11 cellular contexts compared by ENCODE assay signal in genomic region chr5:111472579-111472978, GRCh38.
A peak's percentile ranks its signal among the peaks of the same experiment; 100 is the strongest.
DNase-seq lines count a peak whose midpoint lies in the region; ATAC-seq, FAIRE-seq and TF ChIP-seq lines count a peak whose summit lies in the region.
"Had no signal": no experiment of that assay in that cellular context is flagged by ENCODE, and none has a peak within 500 bp of the region (broad histone marks: within the 10 kb centered on the region; RNA-seq: fewer than 3 reads in every experiment).

No MANE protein-coding gene starts in this region.

- ATAC-seq in GM21381 (IDR thresholded peaks at IDR 0.05; ENCODE audit: unreplicated experiment) (peak; percentile 68), HG02571 (IDR thresholded peaks at IDR 0.05; ENCODE audit: unreplicated experiment) (no peak)

- no peak for FAIRE-seq in RCC 7860 (lab: Jason Lieb, UNC)
- FAIRE-seq: G401.6 had no signal

- peak; percentile 40 for DNase-seq in GF-D8 (lab: John Stamatoyannopoulos, UW)
- DNase-seq in Kasumi-1 (lab: John Stamatoyannopoulos, UW) = peak; percentile 62 to 66
- DNase-seq in erythroblast (lab: John Stamatoyannopoulos, UW) = peak; percentile 35 to 53
- no peak for DNase-seq in RCC 7860 (ENCODE audit: low spot score)
- no peak for DNase-seq in activated gamma-delta T cell treated with Interleukin-2 at 50 U/mL for 16 hours
- no peak for DNase-seq in effector CD8-positive, alpha-beta T cell (lab: John Stamatoyannopoulos, UW)
- DNase-seq: amniotic stem cell, testis had no signal

- TF ChIP-seq POLR2A in erythroblast (IDR thresholded peaks at IDR 0.05; ENCODE audit: low read length) = no peak

Comparison
In these comparisons a context has a peak if more than half of its experiments do, and no peak if none do; other contexts are left out.
1. DNase-seq: peak in GF-D8 (single experiment), Kasumi-1 (2 of 2) and erythroblast (2 of 2); none in RCC 7860 (single experiment), activated gamma-delta T cell treated with Interleukin-2 at 50 U/mL for 16 hours (single experiment) and effector CD8-positive, alpha-beta T cell (single experiment).